ENCODE assay signal across 1 cellular context in the genomic region with DNA sequence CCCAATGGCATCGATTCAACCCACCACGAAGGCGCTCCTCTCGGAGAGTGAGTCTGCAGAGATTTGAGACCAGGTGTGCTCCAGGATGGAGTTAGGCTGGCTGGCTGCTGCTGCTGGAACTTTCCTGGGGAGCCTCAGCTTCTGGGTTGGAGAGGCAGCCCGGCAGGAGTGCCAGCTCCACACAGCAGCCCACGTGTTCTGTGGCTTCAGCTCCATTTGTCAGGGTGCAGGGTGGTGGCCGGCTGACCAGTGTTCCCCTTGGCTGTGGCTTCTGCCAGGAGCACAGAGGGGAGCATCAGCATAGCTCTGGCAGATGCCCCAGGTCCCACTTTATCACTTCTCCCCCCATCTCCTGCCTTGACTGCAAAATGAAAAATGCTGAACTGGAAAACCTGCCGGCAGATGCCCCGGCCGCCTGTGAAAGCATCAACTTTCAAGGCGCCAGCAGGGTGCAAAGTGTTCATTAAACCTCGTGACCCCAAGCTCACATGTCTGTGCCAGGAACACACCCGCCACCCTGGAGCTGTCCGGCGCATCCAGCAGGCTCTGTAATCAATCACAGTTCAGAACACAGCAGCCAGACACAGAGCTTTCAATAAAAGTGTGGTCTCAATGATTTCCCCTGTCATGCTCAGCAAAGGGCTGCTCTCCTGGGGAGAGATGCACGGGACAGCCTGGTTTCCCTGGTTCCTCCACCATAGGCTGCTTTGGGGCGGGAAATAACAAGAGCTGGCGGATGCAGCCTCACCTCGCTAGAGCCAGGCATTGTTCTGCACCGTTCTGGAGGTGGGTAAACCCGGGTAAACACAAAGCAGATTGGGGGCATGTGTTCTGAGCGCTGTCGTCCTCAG.
TF ChIP-seq lines count a peak whose summit lies in the region.

No MANE protein-coding gene starts in this region.

TF ChIP-seq in SK-N-SH, 30 proteins besides CTCF, POLR2A, EP300 and RAD21 (continued from another document):
- TF ChIP-seq, protein P1, sequence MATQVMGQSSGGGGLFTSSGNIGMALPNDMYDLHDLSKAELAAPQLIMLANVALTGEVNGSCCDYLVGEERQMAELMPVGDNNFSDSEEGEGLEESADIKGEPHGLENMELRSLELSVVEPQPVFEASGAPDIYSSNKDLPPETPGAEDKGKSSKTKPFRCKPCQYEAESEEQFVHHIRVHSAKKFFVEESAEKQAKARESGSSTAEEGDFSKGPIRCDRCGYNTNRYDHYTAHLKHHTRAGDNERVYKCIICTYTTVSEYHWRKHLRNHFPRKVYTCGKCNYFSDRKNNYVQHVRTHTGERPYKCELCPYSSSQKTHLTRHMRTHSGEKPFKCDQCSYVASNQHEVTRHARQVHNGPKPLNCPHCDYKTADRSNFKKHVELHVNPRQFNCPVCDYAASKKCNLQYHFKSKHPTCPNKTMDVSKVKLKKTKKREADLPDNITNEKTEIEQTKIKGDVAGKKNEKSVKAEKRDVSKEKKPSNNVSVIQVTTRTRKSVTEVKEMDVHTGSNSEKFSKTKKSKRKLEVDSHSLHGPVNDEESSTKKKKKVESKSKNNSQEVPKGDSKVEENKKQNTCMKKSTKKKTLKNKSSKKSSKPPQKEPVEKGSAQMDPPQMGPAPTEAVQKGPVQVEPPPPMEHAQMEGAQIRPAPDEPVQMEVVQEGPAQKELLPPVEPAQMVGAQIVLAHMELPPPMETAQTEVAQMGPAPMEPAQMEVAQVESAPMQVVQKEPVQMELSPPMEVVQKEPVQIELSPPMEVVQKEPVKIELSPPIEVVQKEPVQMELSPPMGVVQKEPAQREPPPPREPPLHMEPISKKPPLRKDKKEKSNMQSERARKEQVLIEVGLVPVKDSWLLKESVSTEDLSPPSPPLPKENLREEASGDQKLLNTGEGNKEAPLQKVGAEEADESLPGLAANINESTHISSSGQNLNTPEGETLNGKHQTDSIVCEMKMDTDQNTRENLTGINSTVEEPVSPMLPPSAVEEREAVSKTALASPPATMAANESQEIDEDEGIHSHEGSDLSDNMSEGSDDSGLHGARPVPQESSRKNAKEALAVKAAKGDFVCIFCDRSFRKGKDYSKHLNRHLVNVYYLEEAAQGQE (IDR thresholded peaks at IDR 0.05; ENCODE audit: low read depth, low read length): no peak
